8 cellular contexts compared by ENCODE assay signal in genomic region chr17:66625321-66625767, GRCh38.
A peak's percentile ranks its signal among the peaks of the same experiment; 100 is the strongest.
DNase-seq lines count a peak whose midpoint lies in the region; ATAC-seq, FAIRE-seq and TF ChIP-seq lines count a peak whose summit lies in the region.

No MANE protein-coding gene starts in this region.

- H4K20me1 ChIP-seq in endothelial cell of umbilical vein (replicated peaks; ENCODE audit: control insufficient read depth, extremely low read depth, insufficient read depth, low read length) = no peaks in the 10 kb centered on the region

- no peaks in the 10 kb centered on the region for H3K9me1 ChIP-seq in endothelial cell of umbilical vein (replicated peaks; ENCODE audit: control insufficient read depth, extremely low read depth, insufficient read depth, low read length)

- H3K4me2 ChIP-seq in endothelial cell of umbilical vein (ENCODE audit: insufficient read depth, low read length) = no peak overlapping the region

- no peaks in the 10 kb centered on the region for H3K27me3 ChIP-seq in heart left ventricle
- no peaks in the 10 kb centered on the region for H3K27me3 ChIP-seq in endothelial cell of umbilical vein (ENCODE audit: control insufficient read depth in 2 of 2, insufficient read depth in 2 of 2, low read length in 2 of 2)
- no peaks in the 10 kb centered on the region for H3K27me3 ChIP-seq in pancreas

- no peak overlapping the region for H3K9ac ChIP-seq in endothelial cell of umbilical vein (replicated peaks; ENCODE audit: extremely low read depth, insufficient read depth, low read length)

- H3K4me1 ChIP-seq in heart left ventricle (peaks cover 0 to 4% (median 0%) of the 10 kb centered on the region in 12 donors), endothelial cell of umbilical vein (ENCODE audit: control insufficient read depth, extremely low read depth, insufficient read depth, low read length) (no peaks in the 10 kb centered on the region), pancreas (no peaks in the 10 kb centered on the region)

- H3K27ac ChIP-seq in heart left ventricle = no peak overlapping the region
- H3K27ac ChIP-seq in endothelial cell of umbilical vein (ENCODE audit: insufficient read depth, low read depth, low read length) = no peak overlapping the region
- H3K27ac ChIP-seq in pancreas = no peak overlapping the region

- H3K79me2 ChIP-seq in endothelial cell of umbilical vein (ENCODE audit: control insufficient read depth, insufficient read depth, low read length) = no peaks in the 10 kb centered on the region

- TF ChIP-seq POLR2A in heart left ventricle (IDR thresholded peaks at IDR 0.05) = no peak
- TF ChIP-seq POLR2A in endothelial cell of umbilical vein (IDR thresholded peaks at IDR 0.05; ENCODE audit: low read depth, low read length) = no peak

- BruUV-seq in endothelial cell of umbilical vein (replicated peaks; lab: Mats Ljungman, UMichigan) = no TSS peak

- DNase-seq in heart left ventricle (no peak), Right ventricle myocardium inferior (ENCODE audit: missing footprints) (no peak), NCI-H69 (lab: John Stamatoyannopoulos, UW) (peak; percentile 63), endothelial cell of umbilical vein (ENCODE audit: low read depth, low spot score) (peak; percentile 55), pancreas (no peak)
- DNase-seq in effector CD8-positive, alpha-beta T cell (lab: John Stamatoyannopoulos, UW) = no peak

- ATAC-seq in heart left ventricle (peak in 2 of 4 donors; percentile 50 to 52), Right ventricle myocardium inferior (no peak), pancreas (peak in 3 of 4 donors; percentile 53 to 66 (median 65)), GM21619 (IDR thresholded peaks at IDR 0.05; ENCODE audit: unreplicated experiment) (no peak), HG03442 (IDR thresholded peaks at IDR 0.05; ENCODE audit: unreplicated experiment) (no peak)

- POLR2A ChIA-PET in endothelial cell of umbilical vein (lab: Charles Lee) = no interaction called here

- H3K36me3 ChIP-seq in heart left ventricle (no peaks in the 10 kb centered on the region), endothelial cell of umbilical vein (ENCODE audit: control insufficient read depth in 2 of 2, extremely low read depth in 1 of 2, insufficient read depth in 2 of 2, low read length in 2 of 2) (no peaks in the 10 kb centered on the region), pancreas (no peaks in the 10 kb centered on the region)

- H3K9me3 ChIP-seq in heart left ventricle (no peaks in the 10 kb centered on the region), endothelial cell of umbilical vein (replicated peaks; ENCODE audit: control insufficient read depth, insufficient read depth, low read length) (no peaks in the 10 kb centered on the region), pancreas (no peaks in the 10 kb centered on the region)

- WGBS in heart left ventricle, 4 donors = 51 to 63% (median 53%) methylated on average over 2 of the region's 2 CpGs
- WGBS in pancreas, 2 donors = 33 to 54% methylated on average over 2 of the region's 2 CpGs

- intact Hi-C loops in heart left ventricle (cut with DNase I) (loop anchor here in 8 of 10 donors (1.0 to 10.0 kb wide), 7 partner anchors 368 to 1393 kb away; no protein-coding TSS in a partner anchor), Right ventricle myocardium inferior (cut with DNase I) (loop anchor here (5.0 kb wide), 1 partner anchor 368 kb away; no protein-coding TSS in a partner anchor), endothelial cell of umbilical vein (cut with micrococcal nuclease) (loop anchor here (1.0 kb wide), 4 partner anchors 58 to 425 kb away; no protein-coding TSS in a partner anchor), pancreas (cut with DNase I) (no loop called here)

- TF ChIP-seq CTCF in heart left ventricle (IDR thresholded peaks at IDR 0.05) (peak; percentile 30 to 65 (median 50)), endothelial cell of umbilical vein (IDR thresholded peaks at IDR 0.05; ENCODE audit: extremely low read depth in 1 of 2, insufficient read depth in 1 of 2, low read depth in 1 of 2, low read length in 2 of 2) (peak; percentile 23 to 39), pancreas (IDR thresholded peaks at IDR 0.05) (peak in 2 of 4 donors; percentile 17 to 24)

- FAIRE-seq in endothelial cell of umbilical vein (lab: Jason Lieb, UNC) (peak; percentile 67), pancreas (lab: Jason Lieb, UNC) (no peak)

- CTCF ChIA-PET in endothelial cell of umbilical vein (lab: Charles Lee) = interaction anchor here (0.6 to 2.4 kb wide), 7 partner anchors 29 to 424 kb away, joined by 3 to 18 read pairs (median 4); no protein-coding TSS in a partner anchor

- dilution Hi-C loops in endothelial cell of umbilical vein (cut with MboI; ENCODE audit: extremely low pct_ligation_motif_present, low sequenced_read_pairs) = no loop called here

- no peak overlapping the region for H3K4me3 ChIP-seq in heart left ventricle
- H3K4me3 ChIP-seq in endothelial cell of umbilical vein (replicated peaks in 1 of 3; ENCODE audit: insufficient read depth in 1 of 3, low read depth in 1 of 3, low read length in 3 of 3) = no peak overlapping the region
- H3K4me3 ChIP-seq in pancreas = no peak overlapping the region

- H2AFZ ChIP-seq in endothelial cell of umbilical vein (ENCODE audit: low read depth, low read length) = no peak overlapping the region

TF ChIP-seq in endothelial cell of umbilical vein, 7 proteins besides CTCF, POLR2A, EP300 and RAD21:
- TF ChIP-seq MYC (IDR thresholded peaks at IDR 0.05; ENCODE audit: low read depth, low read length) = no peak
- no peak for TF ChIP-seq FOS (IDR thresholded peaks at IDR 0.05; ENCODE audit: borderline replicate concordance, insufficient read depth, low read length)
- TF ChIP-seq MAX (IDR thresholded peaks at IDR 0.05; ENCODE audit: insufficient read depth, insufficient read length) = no peak
- no peak for TF ChIP-seq EZH2 (IDR thresholded peaks at IDR 0.05; ENCODE audit: borderline replicate concordance, low read depth, low read length, severe bottlenecking)
- no peak for TF ChIP-seq GATA2 (IDR thresholded peaks at IDR 0.05; ENCODE audit: insufficient read depth, insufficient read length, low read depth, low read length)
- TF ChIP-seq POLR2AphosphoS5 (IDR thresholded peaks at IDR 0.05; ENCODE audit: insufficient read depth, low read depth, low read length) = no peak
- TF ChIP-seq JUN (IDR thresholded peaks at IDR 0.05; ENCODE audit: borderline replicate concordance, insufficient read depth, insufficient read length, low read depth) = no peak

Comparison
In these comparisons a context has a peak if more than half of its experiments do, and no peak if none do; other contexts are left out.
1. ATAC-seq: peak in pancreas (3 of 4); none in Right ventricle myocardium inferior (single experiment), GM21619 (single experiment) and HG03442 (single experiment).
2. DNase-seq: peak in NCI-H69 (single experiment) and endothelial cell of umbilical vein (single experiment); none in heart left ventricle (0 of 5), Right ventricle myocardium inferior (single experiment), pancreas (0 of 6) and effector CD8-positive, alpha-beta T cell (single experiment).
3. intact Hi-C loops: an anchor here in heart left ventricle (1.0 to 10.0 kb wide), Right ventricle myocardium inferior (5.0 kb wide) and endothelial cell of umbilical vein (1.0 kb wide); none called in pancreas.